ENCODE assay signal across 14 cellular contexts in the genomic region with DNA sequence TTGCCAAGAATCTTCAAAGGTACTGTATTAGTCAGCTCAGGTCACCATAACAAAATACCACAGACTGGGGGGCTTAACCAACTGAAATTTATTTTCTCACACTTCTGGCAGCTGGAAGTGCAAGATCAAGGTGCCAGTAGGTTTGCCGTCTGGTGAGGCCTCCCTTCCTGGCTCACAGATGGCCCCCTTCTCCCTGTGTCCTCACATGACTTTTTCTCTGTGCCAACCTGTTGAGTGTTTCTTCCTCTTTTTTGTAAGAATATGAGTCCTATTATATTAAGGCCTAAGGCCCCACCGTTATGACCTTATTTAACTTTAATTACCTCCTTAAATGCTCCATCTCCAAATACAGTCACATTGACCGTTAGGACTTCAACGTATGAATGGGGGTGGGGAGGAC.
"Had no signal": no experiment of that assay in that cellular context is flagged by ENCODE, and none has a peak within 500 bp of the region (broad histone marks: within the 10 kb centered on the region; RNA-seq: fewer than 3 reads in every experiment).

No MANE protein-coding gene starts in this region.

- DNase-seq: activated CD4-positive, alpha-beta memory T cell treated with anti-CD3 and anti-CD28 coated beads for 36 hours; activated CD8-positive, alpha-beta memory T cell treated with anti-CD3 and anti-CD28 coated beads, Interleukin-2, amount 10 ng/mL, durations not matched to agents 7 days and 5 days; activated naive CD4-positive, alpha-beta T cell treated with anti-CD3 and anti-CD28 coated beads, Interleukin-2, amount 50 U/mL, for 16 hours; activated T-cell treated with anti-CD3 and anti-CD28 coated beads, Interleukin-2, amount 50 U/mL, for 24 hours; adrenal gland; body of pancreas; caudate nucleus; foreskin fibroblast; kidney glomerular epithelial cell; mesendoderm; nucleus accumbens; T-helper 1 cell; WERI-Rb-1 had no signal

- ATAC-seq: activated CD8-positive, alpha-beta memory T cell treated with anti-CD3 and anti-CD28 coated beads, Interleukin-2, amount 10 ng/mL, durations not matched to agents 7 days and 5 days; body of pancreas; stimulated activated memory B cell treated with anti-CD40 and anti-IgM and Interleukin-4, amounts not matched to agents 10 μg/mL and 1 μg/mL and 100 μg/mL, for 72 hours had no signal
